In the genomic region with DNA sequence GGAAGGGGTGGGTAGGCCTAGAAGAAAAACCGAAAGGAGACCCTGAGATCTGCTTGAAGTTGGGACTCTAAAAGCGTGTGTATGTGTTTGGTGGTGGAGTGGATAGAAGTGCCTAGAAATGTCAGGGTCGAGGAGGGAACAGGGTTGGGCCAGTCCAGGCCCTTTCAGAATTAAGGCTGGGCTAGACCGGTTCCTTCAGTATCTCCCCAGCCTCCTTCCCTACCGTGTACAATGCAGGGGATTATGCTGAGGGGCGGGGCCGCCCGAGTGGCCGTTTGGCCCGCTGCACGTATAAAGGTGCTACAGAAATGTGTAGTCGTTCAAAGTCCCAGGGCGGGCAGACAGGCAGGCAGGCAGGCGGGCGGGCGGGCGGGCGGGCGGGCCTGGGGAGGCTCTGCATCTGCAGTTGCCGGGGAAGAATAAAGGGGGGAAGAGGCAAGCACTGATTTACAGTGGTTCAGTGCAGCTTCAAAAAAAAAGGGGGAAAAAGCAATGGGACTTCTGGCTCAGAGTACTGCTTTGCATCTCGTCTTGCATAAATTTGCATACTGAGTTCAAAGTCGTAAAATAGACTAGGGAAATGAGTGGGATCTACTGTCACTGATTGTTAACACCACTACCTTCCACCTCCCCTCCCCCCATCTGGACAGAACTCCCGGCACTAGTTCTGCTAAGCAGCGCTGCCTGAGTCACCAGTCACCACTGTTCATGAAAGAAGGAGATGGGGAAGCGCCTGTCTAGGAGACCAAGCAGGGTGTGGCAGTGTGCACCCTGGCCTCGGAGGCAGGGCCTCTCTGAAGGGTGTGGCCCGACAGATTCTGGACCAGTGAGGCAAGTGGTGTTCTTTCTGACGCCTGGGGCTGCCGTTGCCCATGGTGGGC, we compare ENCODE assay signal across 8 cellular contexts. TPM values are rescaled to one million over a fixed set of nuclear protein-coding genes. Genes with fewer than 3 reads are reported as not detected.
DNase-seq lines count a peak whose midpoint lies in the region; ATAC-seq and TF ChIP-seq lines count a peak whose summit lies in the region.

No MANE protein-coding gene starts in this region.

- peak overlapping the region in 3 of 4 donors; percentile 15 to 88 (median 74) for H3K27ac ChIP-seq in Peyer's patch

- intact Hi-C loops in sciatic nerve (cut with DNase I), result no loop called here

- TF ChIP-seq CTCF in HFFc6 (IDR thresholded peaks at IDR 0.05) (no peak), Peyer's patch (IDR thresholded peaks at IDR 0.05) (no peak), foreskin fibroblast (IDR thresholded peaks at IDR 0.05; ENCODE audit: low read depth, low read length) (no peak)

- H3K27me3 Mint-ChIP-seq in HFFc6 (ENCODE audit: insufficient read depth), result peaks cover 61% of the 10 kb centered on the region

- no peaks in the 10 kb centered on the region for H3K27me3 ChIP-seq in Peyer's patch

- H3K4me3 ChIP-seq in Peyer's patch (peak overlapping the region in 2 of 4 donors; percentile 1 to 25), foreskin fibroblast (ENCODE audit: low read depth in 1 of 2, low read length in 2 of 2) (peak overlapping the region in 1 of 2 donors; percentile 62)

- peak overlapping the region; percentile 30; the same call in 1 of the 2 replicates for H3K4me3 Mint-ChIP-seq in HFFc6

- DNase-seq in HFFc6 (peak; percentile 46), Peyer's patch (peak in 2 of 3 donors; percentile 83), foreskin fibroblast (peak; percentile 54 to 74), sciatic nerve (ENCODE audit: low spot score) (no peak), activated gamma-delta T cell treated with Interleukin-2 at 50 U/mL for 16 hours (no peak), epidermal melanocyte (ENCODE audit: insufficient read length, low spot score) (no peak), AG20443 (ENCODE audit: low spot score) (no peak)

- H3K36me3 Mint-ChIP-seq in HFFc6 (ENCODE audit: low read depth), result no peaks in the 10 kb centered on the region

- no peaks in the 10 kb centered on the region for H3K36me3 ChIP-seq in Peyer's patch

- ATAC-seq in sciatic nerve (peak; percentile 38), HG02571 (IDR thresholded peaks at IDR 0.05; ENCODE audit: unreplicated experiment) (no peak)

- H3K9me3 ChIP-seq in Peyer's patch, result peaks cover 0 to 5% (median 0%) of the 10 kb centered on the region in 4 donors

- peaks cover 0 to 42% (median 4%) of the 10 kb centered on the region in 4 donors for H3K4me1 ChIP-seq in Peyer's patch

- no peaks in the 10 kb centered on the region for H3K9me3 Mint-ChIP-seq in HFFc6

- H3K4me1 Mint-ChIP-seq in HFFc6 (ENCODE audit: low read depth), result peaks cover 42% of the 10 kb centered on the region

- peak in 1 of 2 donors; percentile 42 for TF ChIP-seq POLR2A in Peyer's patch (IDR thresholded peaks at IDR 0.05)

- no peak overlapping the region for H3K27ac Mint-ChIP-seq in HFFc6

RNA-seq across cellular contexts. Expression of a gene that starts 3.6 kb away (rescaled TPM):
- under 1 TPM in 2 of 6 experiments, not detected in 4; 0.28 to 0.40 TPM for total RNA-seq in HFFc6 (2021; fragmentation: NEBNext Ultra II Directional; extraction: Animal tissue kit (Norgen Biotek cat#: 25700))
- total RNA-seq in Peyer's patch, result 10 to 100 TPM; 24.8 to 51.9 (median 44.6) TPM
- total RNA-seq in sciatic nerve, result 40.2 TPM

RNA-seq across cellular contexts. Expression of a gene that starts 58.5 kb away (rescaled TPM):
- total RNA-seq in HFFc6 (2021; fragmentation: NEBNext Ultra II Directional; extraction: Animal tissue kit (Norgen Biotek cat#: 25700)), result 100 to 1,000 TPM in 2 of 6 experiments, 10 to 100 TPM in 4; 63.2 to 125 (median 68.6) TPM
- total RNA-seq in Peyer's patch (100 to 1,000 TPM in 1 of 4 donors, 10 to 100 TPM in 3; 41.5 to 183 (median 75.0) TPM), sciatic nerve (316 TPM)

Comparison
In these comparisons a context has a peak if more than half of its experiments do, and no peak if none do; other contexts are left out.
1. DNase-seq: peak in HFFc6 (single experiment), Peyer's patch (2 of 3) and foreskin fibroblast (2 of 2); none in sciatic nerve (single experiment), activated gamma-delta T cell treated with Interleukin-2 at 50 U/mL for 16 hours (single experiment), epidermal melanocyte (single experiment) and AG20443 (single experiment).
2. RNA of a gene that starts 3.6 kb away (total RNA-seq): 24.8 to 51.9 TPM in Peyer's patch and 40.2 TPM in sciatic nerve (single experiment); 0.28 to 0.40 TPM in HFFc6; every median in the first group is over 10 times any median in the second.